9 cellular contexts compared by ENCODE assay signal in the genomic region with DNA sequence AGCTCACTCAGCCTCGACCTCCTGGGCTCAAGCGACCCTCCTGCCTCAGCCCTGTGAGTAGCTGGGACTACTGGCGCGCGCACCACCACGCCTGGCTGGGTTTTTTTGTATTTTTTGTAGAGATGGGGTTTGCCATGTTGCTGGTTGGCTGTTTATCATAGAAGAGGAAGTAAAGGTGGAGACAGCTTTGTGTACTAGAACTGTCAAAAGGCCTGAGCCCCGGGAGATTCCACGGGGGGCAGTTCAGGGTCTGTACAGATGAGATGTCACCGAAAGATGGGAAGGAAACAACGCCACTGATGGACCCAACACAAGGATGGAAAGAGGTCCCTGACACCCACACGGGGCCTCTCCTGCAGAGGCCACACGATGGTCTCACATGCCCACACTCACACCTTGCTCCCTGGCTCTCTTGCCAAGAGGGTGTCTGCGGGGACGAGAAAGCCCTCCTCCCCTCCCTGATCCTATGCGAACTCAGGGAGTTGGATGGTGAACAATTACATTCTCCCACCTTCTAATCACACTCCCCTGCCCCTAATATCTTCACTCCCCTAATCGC.
A peak's percentile ranks its signal among the peaks of the same experiment; 100 is the strongest.
DNase-seq lines count a peak whose midpoint lies in the region; ATAC-seq and TF ChIP-seq lines count a peak whose summit lies in the region.
"Had no signal": no experiment of that assay in that cellular context is flagged by ENCODE, and none has a peak within 500 bp of the region (broad histone marks: within the 10 kb centered on the region; RNA-seq: fewer than 3 reads in every experiment).

No MANE protein-coding gene starts in this region.

- intact Hi-C loops in Panc1 (cut with micrococcal nuclease; ENCODE audit: unreplicated experiment) = no loop called here
- intact Hi-C loops in A673 (cut with micrococcal nuclease; ENCODE audit: unreplicated experiment) = no loop called here

- no peak overlapping the region for H3K27ac ChIP-seq in Panc1 (ENCODE audit: low read length)
- H3K27ac ChIP-seq in neural progenitor cell = peak overlapping the region; percentile 29
- H3K27ac ChIP-seq in A673 (ENCODE audit: low read depth, low read length, poor library complexity, severe bottlenecking) = no peak overlapping the region
- H3K27ac ChIP-seq: right atrium auricular region had no signal

- no peak overlapping the region for H3K4me3 Mint-ChIP-seq in T-helper 2 cell treated with Interferon-gamma antibody and Interleukin-4, amounts not matched to agents 5 μg/mL and 100 μg/mL, for 36 hours
- H3K4me3 Mint-ChIP-seq in neural progenitor cell = no peak overlapping the region

- no peak overlapping the region for H2AFZ ChIP-seq in neural progenitor cell (replicated peaks)

- DNase-seq in T-helper 2 cell treated with Interferon-gamma antibody and Interleukin-4, amounts not matched to agents 5 μg/mL and 100 μg/mL, for 36 hours (ENCODE audit: low spot score) = no peak
- DNase-seq in T-helper 2 cell (no peak), Panc1 (ENCODE audit: low read depth, low spot score) (no peak), neural progenitor cell (ENCODE audit: low spot score) (no peak), NCI-H446 (lab: John Stamatoyannopoulos, UW) (no peak), NCI-H446 treated with DMSO at 0.1 percent for 48 hours (lab: John Stamatoyannopoulos, UW) (no peak), A673 (ENCODE audit: low spot score) (no peak)

- ATAC-seq in GM21825 (IDR thresholded peaks at IDR 0.05; ENCODE audit: unreplicated experiment) = peak; percentile 52
- peak; percentile 42 for ATAC-seq in Panc1

- TF ChIP-seq CTCF in Panc1 (IDR thresholded peaks at IDR 0.05) (no peak), neural progenitor cell (IDR thresholded peaks at IDR 0.05) (no peak), A673 (conservative IDR thresholded peaks at IDR 0.05; ENCODE audit: low read depth, low read length) (no peak)

- POLR2A ChIA-PET in Panc1 (lab: Charles Lee) (no interaction called here), A673 (lab: Charles Lee; ENCODE audit: low non-redundant PET) (no interaction called here)

- H3K27ac Mint-ChIP-seq in T-helper 2 cell treated with Interferon-gamma antibody and Interleukin-4, amounts not matched to agents 5 μg/mL and 100 μg/mL, for 36 hours = peak overlapping the region; percentile 41
- no peak overlapping the region for H3K27ac Mint-ChIP-seq in neural progenitor cell

- H3K36me3 ChIP-seq in Panc1 (ENCODE audit: control insufficient read depth, insufficient read depth, low read length) (no peaks in the 10 kb centered on the region), neural progenitor cell (peaks cover 10% of the 10 kb centered on the region), A673 (ENCODE audit: insufficient read depth, low read length, poor library complexity, severe bottlenecking) (peaks cover 14% of the 10 kb centered on the region)

- H3K4me1 ChIP-seq in Panc1 (ENCODE audit: control insufficient read depth, insufficient read depth, low read length) = no peaks in the 10 kb centered on the region
- peaks cover 8% of the 10 kb centered on the region for H3K4me1 ChIP-seq in neural progenitor cell
- no peaks in the 10 kb centered on the region for H3K4me1 ChIP-seq in A673 (ENCODE audit: insufficient read depth, low read length, poor library complexity, severe bottlenecking)
- H3K4me1 ChIP-seq: right atrium auricular region had no signal

- H3K9me3 Mint-ChIP-seq in T-helper 2 cell treated with Interferon-gamma antibody and Interleukin-4, amounts not matched to agents 5 μg/mL and 100 μg/mL, for 36 hours = no peaks in the 10 kb centered on the region
- H3K9me3 Mint-ChIP-seq in neural progenitor cell = no peaks in the 10 kb centered on the region

- no peaks in the 10 kb centered on the region for H3K9me3 ChIP-seq in Panc1 (ENCODE audit: control insufficient read depth, insufficient read depth, low read depth, low read length)
- H3K9me3 ChIP-seq in neural progenitor cell (ENCODE audit: low read depth) = no peaks in the 10 kb centered on the region
- H3K9me3 ChIP-seq in A673 (ENCODE audit: low read depth, low read length, poor library complexity, severe bottlenecking) = no peaks in the 10 kb centered on the region
- H3K9me3 ChIP-seq: right atrium auricular region had no signal

- in situ Hi-C loops in Panc1 (cut with HindIII; ENCODE audit: low pct_unique_long_range_greater_than_20kb, low sequenced_read_pairs) = no loop called here

- no peaks in the 10 kb centered on the region for H3K27me3 Mint-ChIP-seq in T-helper 2 cell treated with Interferon-gamma antibody and Interleukin-4, amounts not matched to agents 5 μg/mL and 100 μg/mL, for 36 hours (ENCODE audit: low read depth)
- no peaks in the 10 kb centered on the region for H3K27me3 Mint-ChIP-seq in neural progenitor cell (ENCODE audit: insufficient read depth, low read depth)

- peaks cover 11% of the 10 kb centered on the region for H4K20me1 ChIP-seq in neural progenitor cell (ENCODE audit: low read depth)

- H3F3A ChIP-seq in neural progenitor cell (ENCODE audit: low read depth) = peaks cover 25% of the 10 kb centered on the region

- H3K9ac ChIP-seq in neural progenitor cell = no peak overlapping the region

- CTCF ChIA-PET in Panc1 (lab: Charles Lee) = interaction anchor here (0.6 kb wide), 1 partner anchor 35 kb away, joined by 3 read pairs; no protein-coding TSS in a partner anchor
- CTCF ChIA-PET in A673 (lab: Charles Lee) = no interaction called here

- peaks cover 4% of the 10 kb centered on the region for H3K4me1 Mint-ChIP-seq in T-helper 2 cell treated with Interferon-gamma antibody and Interleukin-4, amounts not matched to agents 5 μg/mL and 100 μg/mL, for 36 hours (ENCODE audit: low read depth)
- no peaks in the 10 kb centered on the region for H3K4me1 Mint-ChIP-seq in neural progenitor cell

- H3K4me2 ChIP-seq in neural progenitor cell = no peak overlapping the region

- no peak overlapping the region for H3K4me3 ChIP-seq in Panc1 (ENCODE audit: low read depth in 2 of 2, low read length in 2 of 2)
- no peak overlapping the region for H3K4me3 ChIP-seq in neural progenitor cell
- no peak overlapping the region for H3K4me3 ChIP-seq in A673 (ENCODE audit: low read depth, low read length, poor library complexity, severe bottlenecking)
- H3K4me3 ChIP-seq: right atrium auricular region had no signal

- peaks cover 25% of the 10 kb centered on the region for H3K79me2 ChIP-seq in neural progenitor cell (ENCODE audit: low read depth)

- peaks cover 17% of the 10 kb centered on the region for H3K36me3 Mint-ChIP-seq in T-helper 2 cell treated with Interferon-gamma antibody and Interleukin-4, amounts not matched to agents 5 μg/mL and 100 μg/mL, for 36 hours (ENCODE audit: low read depth)
- peaks cover 30% of the 10 kb centered on the region for H3K36me3 Mint-ChIP-seq in neural progenitor cell

- BruUV-seq in Panc1 (replicated peaks; lab: Mats Ljungman, UMichigan) (no TSS peak), A673 (replicated peaks; lab: Mats Ljungman, UMichigan) (no TSS peak)

- H3K27me3 ChIP-seq in Panc1 (ENCODE audit: control insufficient read depth, insufficient read depth, low read length) (no peaks in the 10 kb centered on the region), neural progenitor cell (no peaks in the 10 kb centered on the region), A673 (replicated peaks; ENCODE audit: insufficient read depth, low read depth, low read length, poor library complexity) (no peaks in the 10 kb centered on the region)
- H3K27me3 ChIP-seq: right atrium auricular region had no signal
